ENCODE assay signal across 21 cellular contexts in the genomic region with DNA sequence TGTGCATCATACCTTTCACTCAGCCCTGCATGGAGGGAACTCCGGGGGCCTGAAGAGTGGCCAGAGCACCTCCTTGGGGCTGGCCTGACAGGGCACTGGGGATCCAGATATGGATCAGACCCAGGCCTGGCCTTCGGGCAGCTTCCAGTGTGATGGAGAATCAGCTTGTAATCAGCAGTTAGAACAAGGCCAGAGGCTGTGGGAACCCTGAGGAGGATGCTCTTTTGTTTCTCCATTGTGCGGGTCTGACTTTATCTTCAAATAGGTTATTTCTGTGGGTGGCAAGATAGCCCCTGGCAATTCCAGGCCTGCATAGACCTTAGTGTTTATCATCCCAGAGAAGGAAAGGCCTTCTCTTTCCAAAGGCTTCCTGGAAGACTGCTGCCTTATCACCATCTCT.
"Had no signal": no experiment of that assay in that cellular context is flagged by ENCODE, and none has a peak within 500 bp of the region (broad histone marks: within the 10 kb centered on the region; RNA-seq: fewer than 3 reads in every experiment).

No MANE protein-coding gene starts in this region.

- H3K4me1 ChIP-seq: gastroesophageal sphincter, left ventricle myocardium inferior, lower lobe of right lung, suprapubic skin, thyroid gland, uterus had no signal

- H3K27me3 Mint-ChIP-seq: memory B cell, naive B cell had no signal

- H3K36me3 ChIP-seq: esophagus muscularis mucosa, gastroesophageal sphincter, left ventricle myocardium inferior, lower lobe of right lung, ovary, suprapubic skin, thyroid gland, upper lobe of left lung, uterus had no signal

- H3K9me3 Mint-ChIP-seq: memory B cell, naive B cell had no signal

- H3K4me3 Mint-ChIP-seq: memory B cell, naive B cell had no signal

- H3K27ac ChIP-seq: epithelial cell of prostate, esophagus muscularis mucosa, gastroesophageal sphincter, left ventricle myocardium inferior, lower lobe of right lung, ovary, suprapubic skin, thyroid gland, upper lobe of left lung, uterus had no signal

- ATAC-seq: gastroesophageal sphincter; lower lobe of right lung; right cardiac atrium; stimulated activated naive CD8-positive, alpha-beta T cell treated with anti-CD3 and anti-CD28 coated beads, Interleukin-15, Interleukin-2, amounts not matched to agents 100 U/mL and 50 U/mL, for 24 hours had no signal

- H3K27me3 ChIP-seq: esophagus muscularis mucosa, gastroesophageal sphincter, ovary, suprapubic skin, thyroid gland, upper lobe of left lung, uterus had no signal

- H3K9me3 ChIP-seq: esophagus muscularis mucosa, gastroesophageal sphincter, left ventricle myocardium inferior, lower lobe of right lung, ovary, suprapubic skin, thyroid gland, upper lobe of left lung, uterus had no signal

- H3K4me3 ChIP-seq: esophagus muscularis mucosa, gastroesophageal sphincter, left ventricle myocardium inferior, lower lobe of right lung, ovary, suprapubic skin, thyroid gland, upper lobe of left lung, uterus had no signal

- FAIRE-seq: small intestine had no signal

- H3K27ac Mint-ChIP-seq: memory B cell, progenitor cell of endocrine pancreas had no signal

- DNase-seq: effector memory CD4-positive, alpha-beta T cell; glutamatergic neuron; islet precursor cell; left ventricle myocardium inferior; lower lobe of right lung; midbrain; naive B cell; ovary; right cardiac atrium; small intestine; stimulated activated CD4-positive, alpha-beta T cell treated with anti-CD3 and anti-CD28 coated beads, Interleukin-2, amount 100 ng/mL, for 48 hours; stimulated activated naive CD8-positive, alpha-beta T cell treated with anti-CD3 and anti-CD28 coated beads, Interleukin-15, Interleukin-2, amounts not matched to agents 100 U/mL and 50 U/mL, for 24 hours; thyroid gland; upper lobe of left lung; uterus had no signal
